Comparison of ENCODE assay signal across 8 cellular contexts in genomic region chr11:95337175-95337957, GRCh38.
DNase-seq lines count a peak whose midpoint lies in the region; ATAC-seq and TF ChIP-seq lines count a peak whose summit lies in the region.

No MANE protein-coding gene starts in this region.

- POLR2A ChIA-PET in CD4-positive, alpha-beta memory T cell (lab: Charles Lee; ENCODE audit: partially characterized antibody) = interaction anchor here (0.7 to 2.5 kb wide), 6 partner anchors 10 to 368 kb away, joined by 3 to 18 read pairs (median 4); partner anchors contain the start of gene SESN3

- H3K9ac ChIP-seq in mucosa of stomach (ENCODE audit: low read length) = peak overlapping the region; percentile 49

- H3K27ac ChIP-seq in CD4-positive, alpha-beta memory T cell (ENCODE audit: low read depth, low read length) = peak overlapping the region; percentile 33

- H3K9me3 Mint-ChIP-seq in CD4-positive, alpha-beta memory T cell = no peaks in the 10 kb centered on the region
- H3K9me3 Mint-ChIP-seq in endothelial cell (ENCODE audit: unreplicated experiment) = no peaks in the 10 kb centered on the region

- no peaks in the 10 kb centered on the region for H3K27me3 Mint-ChIP-seq in CD4-positive, alpha-beta memory T cell
- H3K27me3 Mint-ChIP-seq in endothelial cell (ENCODE audit: unreplicated experiment) = peaks cover 1% of the 10 kb centered on the region

- H3K4me3 Mint-ChIP-seq in CD4-positive, alpha-beta memory T cell = no peak overlapping the region
- H3K4me3 Mint-ChIP-seq in endothelial cell (ENCODE audit: unreplicated experiment) = no peak overlapping the region

- no peaks in the 10 kb centered on the region for H3K27me3 ChIP-seq in CD4-positive, alpha-beta memory T cell (ENCODE audit: insufficient read depth, low read length)
- H3K27me3 ChIP-seq in mucosa of stomach (ENCODE audit: control insufficient read depth, insufficient read depth, low read length) = no peaks in the 10 kb centered on the region

- no peaks in the 10 kb centered on the region for H3K36me3 ChIP-seq in CD4-positive, alpha-beta memory T cell (ENCODE audit: insufficient read depth, low read length)
- no peaks in the 10 kb centered on the region for H3K36me3 ChIP-seq in mucosa of stomach (ENCODE audit: control insufficient read depth, insufficient read depth, low read length)

- peak; percentile 90 for ATAC-seq in GM19468 (IDR thresholded peaks at IDR 0.05; ENCODE audit: extremely low read depth, unreplicated experiment)
- ATAC-seq in HG03565 (IDR thresholded peaks at IDR 0.05; ENCODE audit: unreplicated experiment) = peak; percentile 74

- H3K4me1 Mint-ChIP-seq in CD4-positive, alpha-beta memory T cell = peaks cover 0 to 6% (median 0%) of the 10 kb centered on the region in 4 donors
- H3K4me1 Mint-ChIP-seq in endothelial cell (ENCODE audit: unreplicated experiment) = peaks cover 15% of the 10 kb centered on the region

- no peaks in the 10 kb centered on the region for H3K9me3 ChIP-seq in CD4-positive, alpha-beta memory T cell (ENCODE audit: control insufficient read depth in 1 of 2, low read length in 2 of 2)
- H3K9me3 ChIP-seq in mucosa of stomach (ENCODE audit: control insufficient read depth, low read length) = no peaks in the 10 kb centered on the region

- TF ChIP-seq CTCF in endothelial cell (IDR thresholded peaks at IDR 0.05; ENCODE audit: unreplicated experiment) = no peak

- no peaks in the 10 kb centered on the region for H3K36me3 Mint-ChIP-seq in CD4-positive, alpha-beta memory T cell
- H3K36me3 Mint-ChIP-seq in endothelial cell (ENCODE audit: low read depth, unreplicated experiment) = no peaks in the 10 kb centered on the region

- CTCF ChIA-PET in CD4-positive, alpha-beta memory T cell (lab: Charles Lee; ENCODE audit: partially characterized antibody) = interaction anchor here (1.2 to 1.8 kb wide), 2 partner anchors 106 to 368 kb away, joined by 3 to 7 read pairs; partner anchors contain the start of gene SESN3

- peak overlapping the region in 1 of 2 donors; percentile 17 for H3K4me3 ChIP-seq in CD4-positive, alpha-beta memory T cell (ENCODE audit: low read length in 2 of 2)
- H3K4me3 ChIP-seq in mucosa of stomach (ENCODE audit: low read length) = no peak overlapping the region

- no peak overlapping the region for H3K27ac Mint-ChIP-seq in CD4-positive, alpha-beta memory T cell
- H3K27ac Mint-ChIP-seq in endothelial cell (ENCODE audit: unreplicated experiment) = no peak overlapping the region

- peaks cover 19% of the 10 kb centered on the region for H3K4me1 ChIP-seq in CD4-positive, alpha-beta memory T cell (ENCODE audit: insufficient read depth, low read length)
- H3K4me1 ChIP-seq in mucosa of stomach (ENCODE audit: control insufficient read depth, insufficient read depth, low read length) = peaks cover 22% of the 10 kb centered on the region

- DNase-seq in CD4-positive, alpha-beta memory T cell = peak; percentile 32 to 40 (median 35)
- DNase-seq in activated CD4-positive, alpha-beta T cell treated with anti-CD3 and anti-CD28 coated beads, Interleukin-2, amount 50 U/mL, for 1 hour = peak; percentile 14
- peak; percentile 31 for DNase-seq in endothelial cell (ENCODE audit: low spot score)
- peak; percentile 28 for DNase-seq in stromal cell of bone marrow (ENCODE audit: low read depth)
- DNase-seq in NCI-H2029 treated with DMSO at 0.1 percent for 48 hours (lab: John Stamatoyannopoulos, UW) = no peak

- intact Hi-C loops in CD4-positive, alpha-beta memory T cell (cut with micrococcal nuclease) = no loop called here
